Comparison of ENCODE assay signal across 19 cellular contexts in genomic region chr10:129329375-129330040, GRCh38.
DNase-seq lines count a peak whose midpoint lies in the region; ATAC-seq, FAIRE-seq and TF ChIP-seq lines count a peak whose summit lies in the region.
"Had no signal": no experiment of that assay in that cellular context is flagged by ENCODE, and none has a peak within 500 bp of the region (broad histone marks: within the 10 kb centered on the region; RNA-seq: fewer than 3 reads in every experiment).

No MANE protein-coding gene starts in this region.

- TF ChIP-seq CTCF in IMR-90 (conservative IDR thresholded peaks at IDR 0.05; ENCODE audit: low read depth, low read length) = no peak
- no peak for TF ChIP-seq CTCF in esophagus muscularis mucosa (IDR thresholded peaks at IDR 0.05)
- TF ChIP-seq CTCF in D721Med (IDR thresholded peaks at IDR 0.05; ENCODE audit: insufficient read depth, missing control alignments) = no peak

- H3K9ac ChIP-seq in BLaER1 (no peak overlapping the region), IMR-90 (ENCODE audit: low read depth, low read length) (no peak overlapping the region)

- no peak overlapping the region for H3K56ac ChIP-seq in IMR-90 (ENCODE audit: extremely low read depth, insufficient read depth, low read length)

- H2AFZ ChIP-seq in IMR-90 (replicated peaks; ENCODE audit: low read length, poor library complexity) = no peak overlapping the region

- H3K4ac ChIP-seq in IMR-90 (ENCODE audit: low read depth, low read length) = no peak overlapping the region

- H4K91ac ChIP-seq in IMR-90 (ENCODE audit: insufficient read depth, low read depth, low read length) = peak overlapping the region; percentile 73; the same call in 1 of the 2 replicates

- H2BK20ac ChIP-seq in IMR-90 (ENCODE audit: low read depth, low read length) = no peak overlapping the region

- H3K4me1 ChIP-seq in BLaER1 (peaks cover 17% of the 10 kb centered on the region), IMR-90 (ENCODE audit: control insufficient read depth, insufficient read depth, low read length) (peaks cover 8% of the 10 kb centered on the region), esophagus muscularis mucosa (no peaks in the 10 kb centered on the region)

- peak overlapping the region; percentile 30; the same call in 1 of the 2 replicates for H2BK120ac ChIP-seq in IMR-90 (ENCODE audit: low read depth, low read length)

- H3K14ac ChIP-seq in IMR-90 (replicated peaks; ENCODE audit: low read depth, low read length) = no peak overlapping the region

- H3K9me1 ChIP-seq in IMR-90 (ENCODE audit: insufficient read depth, low read length) = no peaks in the 10 kb centered on the region; the same call in 1 of the 2 replicates

- in situ Hi-C loops in IMR-90 (cut with MboI; ENCODE audit: low sequenced_read_pairs) = no loop called here

- CTCF ChIA-PET in IMR-90 (lab: Yijun Ruan, JAX) = no interaction called here

- dilution Hi-C loops in IMR-90 (cut with HindIII; ENCODE audit: low sequenced_read_pairs, unreplicated experiment) = no loop called here

- H3K4me2 ChIP-seq in BLaER1 (peak overlapping the region; percentile 17; the same call in 1 of the 2 replicates), IMR-90 (ENCODE audit: low read depth, low read length) (no peak overlapping the region)

- no peaks in the 10 kb centered on the region for H3K27me3 ChIP-seq in BLaER1
- no peaks in the 10 kb centered on the region for H3K27me3 ChIP-seq in IMR-90 (ENCODE audit: control insufficient read depth, insufficient read depth, low read length)
- H3K27me3 ChIP-seq in esophagus muscularis mucosa = peaks cover 0 to 52% (median 2%) of the 10 kb centered on the region in 4 donors
- H3K27me3 ChIP-seq: BE2C had no signal

- H3K79me1 ChIP-seq in IMR-90 (ENCODE audit: low read depth in 1 of 2, low read length in 2 of 2) = no peaks in the 10 kb centered on the region

- peak overlapping the region; percentile 52 for H3K18ac ChIP-seq in IMR-90 (ENCODE audit: low read depth, low read length)

- H3K36me3 ChIP-seq in BLaER1 (no peaks in the 10 kb centered on the region), IMR-90 (ENCODE audit: control insufficient read depth, insufficient read depth, low read length) (no peaks in the 10 kb centered on the region), esophagus muscularis mucosa (no peaks in the 10 kb centered on the region)
- H3K36me3 ChIP-seq: BE2C had no signal

- H3K27ac ChIP-seq in BLaER1 (no peak overlapping the region), IMR-90 (ENCODE audit: insufficient read depth, low read length) (peak overlapping the region; percentile 44), esophagus muscularis mucosa (replicated peaks in 1 of 4) (no peak overlapping the region)

- no peak overlapping the region for H2BK5ac ChIP-seq in IMR-90 (ENCODE audit: low read depth, low read length, poor library complexity, severe bottlenecking)

- TF ChIP-seq POLR2A in IMR-90 (IDR thresholded peaks at IDR 0.05; ENCODE audit: low read depth, low read length) (no peak), esophagus muscularis mucosa (IDR thresholded peaks at IDR 0.05; ENCODE audit: low read depth) (no peak)

- DNase-seq in IMR-90 (no peak), esophagus muscularis mucosa (ENCODE audit: extremely low spot score) (peak; percentile 72), left kidney (ENCODE audit: low read depth, low spot score) (peak; percentile 87), LoVo (ENCODE audit: low spot score) (no peak), D721Med (ENCODE audit: insufficient read length, low spot score) (no peak), NCI-H69 (lab: John Stamatoyannopoulos, UW) (no peak), DMS153 (lab: John Stamatoyannopoulos, UW) (no peak)
- DNase-seq: BE2C; Calu3; CD4-positive, CD25-positive, alpha-beta regulatory T cell; DMS79 treated with DMSO at 0.1 percent for 48 hours; EL; HCEC 1CT; HFFc6 had no signal

- no TSS peak for BruUV-seq in IMR-90 (replicated peaks; lab: Mats Ljungman, UMichigan)

- H2BK15ac ChIP-seq in IMR-90 (ENCODE audit: low read depth, low read length) = no peak overlapping the region; the same call in 2 of the 3 replicates

- no peak overlapping the region for H2AK9ac ChIP-seq in IMR-90 (replicated peaks; ENCODE audit: low read depth, low read length, poor library complexity)

- FAIRE-seq in D721Med (lab: Jason Lieb, UNC) = no peak
- FAIRE-seq: G401.6, GM12892, HepG2, HTR-8/SVneo had no signal

- H2AK5ac ChIP-seq in IMR-90 (ENCODE audit: low read depth, low read length) = peak overlapping the region; percentile 24; the same call in 1 of the 2 replicates

- H4K5ac ChIP-seq in IMR-90 (ENCODE audit: low read depth, low read length) = peak overlapping the region; percentile 66; the same call in 1 of the 2 replicates

- ATAC-seq in IMR-90 (ENCODE audit: low read depth) = no peak
- ATAC-seq: HepG2 had no signal

- intact Hi-C loops in IMR-90 (cut with micrococcal nuclease) (loop anchor here (10.0 kb wide), 1 partner anchor 625 kb away; no protein-coding TSS in a partner anchor), esophagus muscularis mucosa (cut with DNase I) (loop anchor here (5.0 kb wide), 1 partner anchor 297 kb away; no protein-coding TSS in a partner anchor)

- no peak overlapping the region for H3K23ac ChIP-seq in IMR-90 (ENCODE audit: low read depth, low read length)

- no peak overlapping the region for H3K4me3 ChIP-seq in BLaER1
- H3K4me3 ChIP-seq in IMR-90 (ENCODE audit: insufficient read depth, low read depth, low read length) = no peak overlapping the region
- no peak overlapping the region for H3K4me3 ChIP-seq in esophagus muscularis mucosa

- 92% methylated on average over 5 of the region's 17 CpGs; no CpG with 5 or more reads in 1 of the 2 experiments for WGBS in IMR-90 (ENCODE audit: extremely low coverage in 2 of 2, insufficient read length in 1 of 2), 2 experiments
- 90% methylated on average over 17 of the region's 17 CpGs for WGBS in esophagus muscularis mucosa

- TF ChIP-seq EP300 in esophagus muscularis mucosa (IDR thresholded peaks at IDR 0.05) = no peak

- H3K9me3 ChIP-seq in BLaER1 (no peaks in the 10 kb centered on the region), IMR-90 (ENCODE audit: control insufficient read depth, insufficient read depth, low read length) (peaks cover 7% of the 10 kb centered on the region), esophagus muscularis mucosa (no peaks in the 10 kb centered on the region)
- H3K9me3 ChIP-seq: BE2C had no signal

- no peaks in the 10 kb centered on the region for H4K20me1 ChIP-seq in BLaER1
- H4K20me1 ChIP-seq in IMR-90 (ENCODE audit: insufficient read depth, low read length) = no peaks in the 10 kb centered on the region

- peak overlapping the region in 1 of 2 experiments; percentile 49; a peak in 3 of 4 replicates for H4K8ac ChIP-seq in IMR-90 (ENCODE audit: low read depth in 2 of 2, low read length in 2 of 2)

- no peak for TF ChIP-seq RAD21 in IMR-90 (IDR thresholded peaks at IDR 0.05; ENCODE audit: low read length)

- POLR2A ChIA-PET in IMR-90 (lab: Charles Lee; ENCODE audit: unreplicated experiment) = no interaction called here

TF ChIP-seq in IMR-90, 13 proteins besides CTCF, POLR2A, EP300 and RAD21:
- TF ChIP-seq USF2 (IDR thresholded peaks at IDR 0.05; ENCODE audit: low read depth, low read length) (no peak), RCOR1 (IDR thresholded peaks at IDR 0.05; ENCODE audit: insufficient replicate concordance, low read length) (no peak), MXI1 (IDR thresholded peaks at IDR 0.05; ENCODE audit: borderline replicate concordance, low read depth, low read length) (no peak), CEBPB (IDR thresholded peaks at IDR 0.05; ENCODE audit: low read depth, low read length) (no peak), MAZ (IDR thresholded peaks at IDR 0.05; ENCODE audit: borderline replicate concordance, low read depth, low read length) (no peak), BHLHE40 (IDR thresholded peaks at IDR 0.05; ENCODE audit: low read depth, low read length) (no peak), ELK1 (IDR thresholded peaks at IDR 0.05; ENCODE audit: borderline replicate concordance, low read depth, low read length) (no peak), MAFK (IDR thresholded peaks at IDR 0.05; ENCODE audit: low read depth, low read length) (no peak), RFX5 (IDR thresholded peaks at IDR 0.05; ENCODE audit: low read depth, low read length) (no peak), SMC3 (IDR thresholded peaks at IDR 0.05; ENCODE audit: low read depth, low read length) (no peak), NFE2L2 (IDR thresholded peaks at IDR 0.05; ENCODE audit: low read depth, low read length) (no peak), FOS (IDR thresholded peaks at IDR 0.05; ENCODE audit: low read depth, low read length) (no peak), CHD1 (IDR thresholded peaks at IDR 0.05; ENCODE audit: low read depth, low read length) (no peak)

Comparison
In these comparisons a context has a peak if more than half of its experiments do, and no peak if none do; other contexts are left out.
1. DNase-seq: peak in esophagus muscularis mucosa (single experiment) and left kidney (single experiment); none in IMR-90 (single experiment), LoVo (single experiment), D721Med (single experiment), NCI-H69 (single experiment) and DMS153 (single experiment).